In genomic region chr1:30755746-30756145, GRCh38 we compare ENCODE assay signal across 9 cellular contexts. TPM values are rescaled to one million over a fixed set of nuclear protein-coding genes. Genes with fewer than 3 reads are reported as not detected.
A peak's percentile ranks its signal among the peaks of the same experiment; 100 is the strongest.
DNase-seq lines count a peak whose midpoint lies in the region; ATAC-seq, FAIRE-seq and TF ChIP-seq lines count a peak whose summit lies in the region.
"Had no signal": no experiment of that assay in that cellular context is flagged by ENCODE, and none has a peak within 500 bp of the region (broad histone marks: within the 10 kb centered on the region; RNA-seq: fewer than 3 reads in every experiment).

No MANE protein-coding gene starts in this region.

- H3K9ac ChIP-seq in SU-DHL-6 (ENCODE audit: low read length), result peak overlapping the region; percentile 86
- H3K9ac ChIP-seq in keratinocyte (ENCODE audit: control insufficient read depth, extremely low read depth, insufficient read depth, low read length), result no peak overlapping the region

- FAIRE-seq in keratinocyte (lab: Jason Lieb, UNC), result no peak
- no peak for FAIRE-seq in D721Med (lab: Jason Lieb, UNC)

- H3K4me3 ChIP-seq in SU-DHL-6 (ENCODE audit: insufficient read depth, low read length, poor library complexity, severe bottlenecking) (peak overlapping the region; percentile 85), keratinocyte (ENCODE audit: control insufficient read depth in 2 of 3, extremely low read depth in 1 of 3, insufficient read depth in 2 of 3, low read depth in 1 of 3, low read length in 3 of 3) (no peak overlapping the region), thymus (ENCODE audit: low read length) (peak overlapping the region; percentile 87)

- H3K9me1 ChIP-seq in keratinocyte (ENCODE audit: control insufficient read depth, extremely low read depth, insufficient read depth, low read length), result no peaks in the 10 kb centered on the region

- H3K27me3 ChIP-seq in SU-DHL-6 (ENCODE audit: low read length), result no peaks in the 10 kb centered on the region
- peaks cover 8% of the 10 kb centered on the region for H3K27me3 ChIP-seq in keratinocyte (ENCODE audit: control insufficient read depth, extremely low read depth, insufficient read depth, low read length)
- no peaks in the 10 kb centered on the region for H3K27me3 ChIP-seq in thymus (ENCODE audit: control insufficient read depth, insufficient read depth)

- H4K20me1 ChIP-seq in SU-DHL-6 (ENCODE audit: low read depth, low read length) (no peaks in the 10 kb centered on the region), keratinocyte (ENCODE audit: control insufficient read depth, extremely low read depth, insufficient read depth, low read length) (no peaks in the 10 kb centered on the region)

- no peaks in the 10 kb centered on the region for H3K9me3 Mint-ChIP-seq in activated T-cell treated with anti-CD3 and anti-CD28 coated beads, Interleukin-2, amount 50 U/mL, for 72 hours

- peak; percentile 25 for TF ChIP-seq CTCF in SU-DHL-6 (IDR thresholded peaks at IDR 0.05; ENCODE audit: insufficient read depth, low read length, poor library complexity, severe bottlenecking)
- no peak for TF ChIP-seq CTCF in keratinocyte (optimal IDR thresholded peaks at IDR 0.05 in 1 of 3, IDR thresholded peaks at IDR 0.05 in 1 of 3, conservative IDR thresholded peaks at IDR 0.05 in 1 of 3; ENCODE audit: extremely low read depth in 1 of 3, insufficient read depth in 2 of 3, low read length in 3 of 3)
- no peak for TF ChIP-seq CTCF in D721Med (IDR thresholded peaks at IDR 0.05; ENCODE audit: insufficient read depth, missing control alignments)

- H2AFZ ChIP-seq in SU-DHL-6 (ENCODE audit: low read depth, low read length, severe bottlenecking), result no peak overlapping the region
- no peak overlapping the region for H2AFZ ChIP-seq in keratinocyte (ENCODE audit: control insufficient read depth, low read length)

- H3K4me1 ChIP-seq in keratinocyte (ENCODE audit: control insufficient read depth, extremely low read depth, insufficient read depth, low read length) (peaks cover 18% of the 10 kb centered on the region), thymus (ENCODE audit: control insufficient read depth, insufficient read depth, low read length) (peaks cover 57% of the 10 kb centered on the region)

- peaks cover 81% of the 10 kb centered on the region for H3F3A ChIP-seq in SU-DHL-6 (ENCODE audit: insufficient read depth)

- no peak for DNase-seq in activated T-cell treated with anti-CD3 and anti-CD28 coated beads, Interleukin-2, amount 50 U/mL, for 72 hours
- DNase-seq in activated T-cell treated with anti-CD3 and anti-CD28 coated beads, Interleukin-2, amount 50 U/mL, for 48 hours, result no peak
- DNase-seq in keratinocyte (ENCODE audit: low read depth, low spot score) (no peak), D721Med (ENCODE audit: insufficient read length, low spot score) (no peak), inferior parietal cortex (ENCODE audit: extremely low spot score) (no peak)
- DNase-seq: NCI-H774 had no signal

- H3K79me2 ChIP-seq in SU-DHL-6 (ENCODE audit: insufficient read depth, low read length) (peaks cover 70% of the 10 kb centered on the region), keratinocyte (ENCODE audit: control insufficient read depth, insufficient read depth, low read length) (no peaks in the 10 kb centered on the region)

- peaks cover 2 to 12% of the 10 kb centered on the region in 2 donors for H3K36me3 Mint-ChIP-seq in activated T-cell treated with anti-CD3 and anti-CD28 coated beads, Interleukin-2, amount 50 U/mL, for 72 hours (ENCODE audit: insufficient read depth in 2 of 2)

- no peaks in the 10 kb centered on the region for H3K9me2 ChIP-seq in SU-DHL-6 (replicated peaks; ENCODE audit: insufficient read depth, low read length)

- H3K27ac ChIP-seq in SU-DHL-6 (ENCODE audit: low read depth, low read length) (peak overlapping the region; percentile 90), keratinocyte (ENCODE audit: control insufficient read depth, insufficient read depth, low read length) (no peak overlapping the region), thymus (ENCODE audit: low read depth) (peak overlapping the region; percentile 95)

- no peak for ATAC-seq in activated T-cell treated with anti-CD3 and anti-CD28 coated beads, Interleukin-2, amount 50 U/mL, for 72 hours (replicated peaks in 1 of 2)
- no peak for ATAC-seq in HG02571 (IDR thresholded peaks at IDR 0.05; ENCODE audit: unreplicated experiment)

- peak overlapping the region; percentile 92 to 99 for H3K4me3 Mint-ChIP-seq in activated T-cell treated with anti-CD3 and anti-CD28 coated beads, Interleukin-2, amount 50 U/mL, for 72 hours

- WGBS in thymus, result 37% methylated on average over 4 of the region's 4 CpGs

- H3K27me3 Mint-ChIP-seq in activated T-cell treated with anti-CD3 and anti-CD28 coated beads, Interleukin-2, amount 50 U/mL, for 72 hours (ENCODE audit: low read depth), result no peaks in the 10 kb centered on the region

- dilution Hi-C loops in keratinocyte (cut with MboI; ENCODE audit: extremely low pct_ligation_motif_present, low sequenced_read_pairs), result no loop called here

- H3K9me3 ChIP-seq in SU-DHL-6 (ENCODE audit: insufficient read depth, low read length) (no peaks in the 10 kb centered on the region), keratinocyte (ENCODE audit: control insufficient read depth, low read depth, low read length) (no peaks in the 10 kb centered on the region), thymus (ENCODE audit: control insufficient read depth) (no peaks in the 10 kb centered on the region)

- H3K36me3 ChIP-seq in SU-DHL-6 (ENCODE audit: low read length) (no peaks in the 10 kb centered on the region), keratinocyte (ENCODE audit: control insufficient read depth in 2 of 2, extremely low read depth in 1 of 2, insufficient read depth in 2 of 2, low read length in 2 of 2) (no peaks in the 10 kb centered on the region), thymus (ENCODE audit: control insufficient read depth, insufficient read depth) (peaks cover 8% of the 10 kb centered on the region)

- H3K27ac Mint-ChIP-seq in activated T-cell treated with anti-CD3 and anti-CD28 coated beads, Interleukin-2, amount 50 U/mL, for 72 hours, result peak overlapping the region; percentile 96

- H3K4me1 Mint-ChIP-seq in activated T-cell treated with anti-CD3 and anti-CD28 coated beads, Interleukin-2, amount 50 U/mL, for 72 hours (ENCODE audit: low read depth), result peaks cover 98% of the 10 kb centered on the region

- peak overlapping the region; percentile 71 for H3K4me2 ChIP-seq in SU-DHL-6 (ENCODE audit: low read depth, low read length, poor library complexity, severe bottlenecking)
- peak overlapping the region; percentile 24 for H3K4me2 ChIP-seq in keratinocyte (ENCODE audit: control insufficient read depth, extremely low read depth, insufficient read depth, low read depth, low read length)

RNA-seq across cellular contexts. Expression of gene LAPTM5, which starts 1.8 kb away (rescaled TPM):
- total RNA-seq in activated T-cell treated with anti-CD3 and anti-CD28 coated beads, Interleukin-2, amount 50 U/mL, for 72 hours, result 100 to 1,000 TPM; 220 to 281 TPM
- polyA plus RNA-seq in keratinocyte (0.18 to 0.40 TPM (median 0.25 TPM) in 3 replicates), thymus (364 TPM)
- polyA plus RNA-seq in keratinocyte (2011; ENCODE audit: low read depth), result 0.37 TPM
- 0.13 and 0.16 TPM in 2 replicates for polyA plus RNA-seq in keratinocyte (2011; cell fraction: cytosol; rRNA removed)
- polyA plus RNA-seq in keratinocyte (2011; cell fraction: nucleus; rRNA removed), result 0.15 TPM in 1 of 2 replicates, not detected in the other
- 0.15 and 0.68 TPM in 2 replicates for polyA plus RNA-seq in keratinocyte (2012; ENCODE audit: low replicate concordance)
- polyA minus RNA-seq in keratinocyte, result 0.76 to 2.1 TPM in 2 of 3 replicates, not detected in the other
- polyA minus RNA-seq in keratinocyte (2011; cell fraction: cytosol; rRNA and poly(A)+ RNA removed), result not detected
- polyA minus RNA-seq in keratinocyte (2011; cell fraction: nucleus; rRNA and poly(A)+ RNA removed), result not detected in 2 replicates

RNA-seq across cellular contexts. Expression of gene MATN1, which starts 32.4 kb away (rescaled TPM):
- total RNA-seq in activated T-cell treated with anti-CD3 and anti-CD28 coated beads, Interleukin-2, amount 50 U/mL, for 72 hours, result 1 to 10 TPM; 1.0 to 1.2 TPM
- polyA plus RNA-seq in keratinocyte (0.05 to 0.13 TPM in 2 of 3 replicates, not detected in the other), thymus (0.27 TPM)
- polyA plus RNA-seq in keratinocyte (2011; ENCODE audit: low read depth), result not detected
- 0.01 and 0.08 TPM in 2 replicates for polyA plus RNA-seq in keratinocyte (2011; cell fraction: cytosol; rRNA removed)
- 0.08 and 0.45 TPM in 2 replicates for polyA plus RNA-seq in keratinocyte (2011; cell fraction: nucleus; rRNA removed)
- 0.06 TPM in 1 of 2 replicates, not detected in the other for polyA plus RNA-seq in keratinocyte (2012; ENCODE audit: low replicate concordance)
- polyA minus RNA-seq in keratinocyte, result 1.3 TPM in 1 of 3 replicates, not detected in the others
- polyA minus RNA-seq in keratinocyte (2011; cell fraction: cytosol; rRNA and poly(A)+ RNA removed), result not detected
- not detected in 2 replicates for polyA minus RNA-seq in keratinocyte (2011; cell fraction: nucleus; rRNA and poly(A)+ RNA removed)

Comparison
In these comparisons a context has a peak if more than half of its experiments do, and no peak if none do; other contexts are left out.
1. H3K4me3 ChIP-seq: peak in SU-DHL-6 (single experiment) and thymus (single experiment); none in keratinocyte (0 of 3).
2. RNA of gene LAPTM5, which starts 1.8 kb away (polyA plus RNA-seq): 364 TPM in thymus (single experiment); 0.13 to 0.68 TPM in keratinocyte; every median in the first group is over 100 times any median in the second.